In genomic region chrX:116173006-116173405, GRCh38 we compare ENCODE assay signal across 32 cellular contexts. TPM values are rescaled to one million over a fixed set of nuclear protein-coding genes. Genes with fewer than 3 reads are reported as not detected.
"Had no signal": no experiment of that assay in that cellular context is flagged by ENCODE, and none has a peak within 500 bp of the region (broad histone marks: within the 10 kb centered on the region; RNA-seq: fewer than 3 reads in every experiment).

No MANE protein-coding gene starts in this region.

- H3K79me2 ChIP-seq: hepatocyte, parathyroid adenoma had no signal

- DNase-seq: colonic mucosa; effector CD8-positive, alpha-beta T cell; endodermal cell; foreskin fibroblast; heart left ventricle; left cardiac atrium; left ventricle myocardium superior; lower lobe of right lung; naive thymus-derived CD8-positive, alpha-beta T cell; right lobe of liver; stimulated activated CD4-positive, alpha-beta T cell treated with anti-CD3 and anti-CD28 coated beads, Interleukin-12 subunit alpha, Interleukin-12 subunit beta, amount 100 ng/mL, for 4 hours; stimulated activated CD4-positive, alpha-beta T cell treated with anti-CD3 and anti-CD28 coated beads, Interleukin-1b, Interleukin-23, amount 100 ng/mL, for 48 hours; stimulated activated CD4-positive, alpha-beta T cell treated with anti-CD3 and anti-CD28 coated beads, Interleukin-4, amount 100 ng/mL, for 1 hour; stimulated activated CD8-positive, alpha-beta memory T cell treated with anti-CD3 and anti-CD28 coated beads, Interleukin-4, amount 100 ng/mL, for 48 hours; stimulated activated naive CD4-positive, alpha-beta T cell; stomach; tibial artery had no signal

- H2AFZ ChIP-seq: hepatocyte, parathyroid adenoma had no signal

- H3K36me3 ChIP-seq: colonic mucosa, gastroesophageal sphincter, heart left ventricle, lower lobe of right lung, right lobe of liver, stomach, tibial artery had no signal

- H3K4me2 ChIP-seq: hepatocyte, smooth muscle cell had no signal

- H3K27me3 ChIP-seq: colonic mucosa, gastroesophageal sphincter, hepatocyte, right lobe of liver, stomach, tibial artery had no signal

- H3K4me1 ChIP-seq: colonic mucosa, gastroesophageal sphincter, heart left ventricle, lower lobe of right lung, parathyroid adenoma, right lobe of liver, stomach, tibial artery had no signal

- H3K27ac ChIP-seq: colonic mucosa, epithelial cell of prostate, gastroesophageal sphincter, heart left ventricle, hepatocyte, lower lobe of right lung, parathyroid adenoma, right lobe of liver, stomach, tibial artery had no signal

- H3K9me3 ChIP-seq: colonic mucosa, gastroesophageal sphincter, heart left ventricle, lower lobe of right lung, right lobe of liver, stomach, tibial artery had no signal

- ATAC-seq: esophagus mucosa; gastroesophageal sphincter; heart left ventricle; left cardiac atrium; left ventricle myocardium superior; lower lobe of right lung; naive thymus-derived CD8-positive, alpha-beta T cell; right lobe of liver had no signal

- H3K9ac ChIP-seq: parathyroid adenoma had no signal

- H3K4me3 ChIP-seq: colonic mucosa, gastroesophageal sphincter, heart left ventricle, hepatocyte, lower lobe of right lung, right lobe of liver, smooth muscle cell, stomach, tibial artery had no signal

RNA-seq across cellular contexts. Expression of gene AGTR2, which starts 2.5 kb away (rescaled TPM):
- total RNA-seq: chondrocyte; endodermal cell; esophagus mucosa; mesenteric fat pad; myocyte; naive thymus-derived CD8-positive, alpha-beta T cell; neural crest cell; osteoblast; progenitor cell of endocrine pancreas; right lobe of liver; smooth muscle cell; subcutaneous adipose tissue; temporal lobe had no signal
- polyA plus RNA-seq: hepatocyte; naive thymus-derived CD8-positive, alpha-beta T cell; smooth muscle cell; stomach; urinary bladder had no signal
